8 cellular contexts compared by ENCODE assay signal in the genomic region with DNA sequence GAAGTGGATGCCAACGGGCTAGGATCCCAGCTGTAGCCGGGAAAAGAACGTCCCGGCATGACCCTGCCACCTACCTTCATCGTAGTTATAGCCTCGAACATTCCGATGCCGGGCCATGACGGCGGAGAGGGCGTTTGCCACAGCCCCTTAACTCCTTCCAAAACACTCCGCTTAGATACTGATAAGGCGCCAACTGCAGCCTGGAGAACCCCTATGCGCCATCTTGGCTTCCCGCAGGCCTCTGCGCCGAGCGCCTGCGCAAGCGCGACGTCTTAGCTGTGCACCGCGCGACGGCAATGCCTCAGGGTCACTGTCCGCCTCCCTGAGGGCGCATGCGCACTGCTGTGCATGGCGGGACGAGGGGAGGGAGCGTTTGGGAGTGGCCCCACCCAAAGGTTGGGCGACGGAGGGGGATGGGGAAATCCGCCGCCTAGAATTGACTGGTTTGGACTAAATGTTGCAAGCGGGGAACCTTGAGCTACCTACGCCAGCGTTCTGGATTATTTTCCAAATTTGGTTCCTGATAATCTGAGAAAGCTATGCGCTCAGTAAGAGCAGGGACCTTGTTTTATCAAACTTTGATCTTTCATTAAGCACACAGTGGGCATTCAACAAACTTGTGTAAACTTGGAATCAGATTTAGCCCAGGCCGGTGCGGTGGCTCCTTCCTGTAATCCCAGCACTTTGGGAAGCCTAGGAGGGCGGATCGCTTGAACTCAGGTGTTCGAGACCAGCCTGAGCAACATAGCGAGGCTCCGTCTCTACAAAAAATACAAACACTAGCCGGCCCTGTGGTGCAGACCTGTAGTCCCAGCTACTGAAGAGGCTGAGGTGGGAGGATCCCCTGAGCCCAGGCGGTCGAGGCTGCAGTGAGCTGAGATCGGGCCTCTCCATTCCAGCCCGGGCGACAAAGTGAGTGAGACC. TPM values are rescaled to one million over a fixed set of nuclear protein-coding genes. Genes with fewer than 3 reads are reported as not detected.
A peak's percentile ranks its signal among the peaks of the same experiment; 100 is the strongest.
DNase-seq lines count a peak whose midpoint lies in the region; ATAC-seq and TF ChIP-seq lines count a peak whose summit lies in the region.

TSS of gene HBS1L (minus strand) at position 248 of the 924 bp plus-strand sequence. CDS start at position 117, 131 bp downstream.

- H4K20me1 ChIP-seq in PC-9 (ENCODE audit: insufficient read depth), result peaks cover 4% of the 10 kb centered on the region

- peak within 1 kb of the TSS; percentile 71 for H3K4me3 ChIP-seq in Jurkat, Clone E6-1 (ENCODE audit: low read length)
- H3K4me3 ChIP-seq in PC-9 (peak within 1 kb of the TSS; percentile 84), mucosa of descending colon (peak within 1 kb of the TSS; percentile 71)

- no peaks in the 10 kb centered on the region for H3F3A ChIP-seq in PC-9 (ENCODE audit: insufficient read depth, low read depth)

- intact Hi-C loops in PC-9 (cut with micrococcal nuclease; ENCODE audit: unreplicated experiment) (no loop called here), mucosa of descending colon (cut with DNase I, micrococcal nuclease) (no loop called here)

- peak within 1 kb of the TSS; percentile 86 for H3K4me2 ChIP-seq in PC-9

- H3K79me2 ChIP-seq in PC-9 (ENCODE audit: low read depth), result peaks cover 45% of the 10 kb centered on the region

- H3K9me2 ChIP-seq in PC-9 (ENCODE audit: insufficient read depth), result no peaks in the 10 kb centered on the region

- H3K36me3 ChIP-seq in PC-9 (ENCODE audit: low read depth) (peaks cover 3% of the 10 kb centered on the region; the same call in 1 of the 2 replicates), mucosa of descending colon (ENCODE audit: low read depth) (no peaks in the 10 kb centered on the region)

- ATAC-seq in GM21619 (IDR thresholded peaks at IDR 0.05; ENCODE audit: unreplicated experiment) (peak; percentile 97), mucosa of descending colon (peak; percentile 100)

- H3K9me3 ChIP-seq in PC-9 (ENCODE audit: insufficient read depth, low read depth) (no peaks in the 10 kb centered on the region), mucosa of descending colon (no peaks in the 10 kb centered on the region)

- peak within 1 kb of the TSS; percentile 97 for H2AFZ ChIP-seq in PC-9

- H3K27ac ChIP-seq in PC-9, result peak within 1 kb of the TSS; percentile 72
- peak within 1 kb of the TSS; percentile 59 for H3K27ac ChIP-seq in epithelial cell of prostate

- no peaks in the 10 kb centered on the region for H3K27me3 ChIP-seq in PC-9 (ENCODE audit: insufficient read depth, low read depth)

- POLR2A ChIA-PET in PC-9 (lab: Charles Lee; ENCODE audit: unreplicated experiment), result interaction anchor here (0.5 to 0.8 kb wide), 6 partner anchors 9 to 1195 kb away, joined by 3 to 11 read pairs (median 4); partner anchors contain the start of gene MTFR2

- TF ChIP-seq CTCF in PC-9 (conservative IDR thresholded peaks at IDR 0.05), result no peak; the same call in 1 of the 2 replicates
- TF ChIP-seq CTCF in mucosa of descending colon (IDR thresholded peaks at IDR 0.05), result no peak

- H3K4me1 ChIP-seq in PC-9 (replicated peaks; ENCODE audit: insufficient read depth) (peaks cover 22% of the 10 kb centered on the region), mucosa of descending colon (ENCODE audit: low read depth) (peaks cover 7% of the 10 kb centered on the region)

- DNase-seq in DMS153 (lab: John Stamatoyannopoulos, UW) (peak; percentile 95), PC-9 (peak; percentile 96 to 98), epithelial cell of prostate (ENCODE audit: low read depth, low spot score) (peak; percentile 76), mucosa of descending colon (peak; percentile 97 to 98 (median 98))
- DNase-seq in Jurkat, Clone E6-1 (ENCODE audit: low read depth, low spot score), result peak; percentile 98
- DNase-seq in activated T-cell treated with anti-CD3 and anti-CD28 coated beads, Interleukin-2, amount 50 U/mL, for 1 hour, result peak; percentile 97
- DNase-seq in stimulated activated CD8-positive, alpha-beta memory T cell treated with anti-CD3 and anti-CD28 coated beads, Interleukin-4, amount 100 ng/mL, for 24 hours (ENCODE audit: low read depth), result peak; percentile 98

- CTCF ChIA-PET in PC-9 (lab: Charles Lee), result no interaction called here

- BruUV-seq in PC-9 (replicated peaks; lab: Mats Ljungman, UMichigan), result TSS peak; percentile 99

RNA-seq across cellular contexts. Expression of gene HBS1L, which starts in this region (rescaled TPM):
- 69.9 TPM for polyA plus RNA-seq in Jurkat, Clone E6-1 (2012; ENCODE audit: insufficient read depth, insufficient read length)
- total RNA-seq in PC-9 (2021) (70.5 and 84.4 TPM in 2 replicates), mucosa of descending colon (10 to 100 TPM; 43.0 to 68.6 (median 51.3) TPM)

Comparison
In these comparisons a context has a peak if more than half of its experiments do, and no peak if none do; other contexts are left out.
1. Peak in every context shown above with its lines: DNase-seq, ATAC-seq, H3K4me3 ChIP-seq and H3K27ac ChIP-seq.